In the genomic region with DNA sequence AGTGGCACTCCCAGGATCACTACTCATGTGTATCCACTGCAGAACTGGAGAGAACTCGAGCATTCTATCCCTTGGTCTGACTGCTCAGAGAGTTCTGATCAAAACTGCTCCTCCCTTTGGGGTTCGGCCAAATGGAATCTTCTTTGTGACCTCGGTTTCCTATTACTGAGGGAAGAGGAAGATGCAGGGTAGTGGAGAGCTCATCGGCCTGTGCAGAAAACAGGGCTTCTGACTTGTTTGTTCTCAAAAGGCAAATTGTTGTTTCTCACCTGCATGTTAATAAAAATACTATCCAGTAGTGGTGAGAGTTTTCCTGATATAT, we compare ENCODE assay signal across 1 cellular context.
TF ChIP-seq lines count a peak whose summit lies in the region.

No MANE protein-coding gene starts in this region.

TF ChIP-seq in H1, 55 proteins besides CTCF, POLR2A, EP300 and RAD21:
- TF ChIP-seq SP2 (IDR thresholded peaks at IDR 0.05; ENCODE audit: low read length) (no peak), MAX (IDR thresholded peaks at IDR 0.05) (no peak), CBX5 (IDR thresholded peaks at IDR 0.05; ENCODE audit: low read depth, low read length) (no peak), SP1 (IDR thresholded peaks at IDR 0.05; ENCODE audit: low read depth, low read length) (no peak), JUND (IDR thresholded peaks at IDR 0.05; ENCODE audit: low read length) (no peak), TBP (IDR thresholded peaks at IDR 0.05; ENCODE audit: low read depth, low read length) (no peak), NRF1 (IDR thresholded peaks at IDR 0.05; ENCODE audit: low read depth, low read length) (no peak), HDAC6 (IDR thresholded peaks at IDR 0.05; ENCODE audit: low read depth, low read length) (no peak), POU5F1 (IDR thresholded peaks at IDR 0.05; ENCODE audit: low read depth, low read length) (no peak), POLR2AphosphoS5 (IDR thresholded peaks at IDR 0.05; ENCODE audit: low read depth, low read length) (no peak), RBBP5 (IDR thresholded peaks at IDR 0.05; ENCODE audit: borderline replicate concordance, low read depth, low read length) (no peak), SUZ12 (IDR thresholded peaks at IDR 0.05; ENCODE audit: low read length) (no peak), CHD7 (IDR thresholded peaks at IDR 0.05; ENCODE audit: insufficient replicate concordance, low read length) (no peak), KDM5A (IDR thresholded peaks at IDR 0.05; ENCODE audit: low read length) (no peak), ASH2L (IDR thresholded peaks at IDR 0.05; ENCODE audit: low read length) (no peak)
- TF ChIP-seq, protein P1, sequence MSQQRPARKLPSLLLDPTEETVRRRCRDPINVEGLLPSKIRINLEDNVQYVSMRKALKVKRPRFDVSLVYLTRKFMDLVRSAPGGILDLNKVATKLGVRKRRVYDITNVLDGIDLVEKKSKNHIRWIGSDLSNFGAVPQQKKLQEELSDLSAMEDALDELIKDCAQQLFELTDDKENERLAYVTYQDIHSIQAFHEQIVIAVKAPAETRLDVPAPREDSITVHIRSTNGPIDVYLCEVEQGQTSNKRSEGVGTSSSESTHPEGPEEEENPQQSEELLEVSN (IDR thresholded peaks at IDR 0.05), result no peak
